ENCODE assay signal across 33 cellular contexts in genomic region chr4:189198624-189199023, GRCh38.
DNase-seq lines count a peak whose midpoint lies in the region; ATAC-seq, FAIRE-seq and TF ChIP-seq lines count a peak whose summit lies in the region.
"Had no signal": no experiment of that assay in that cellular context is flagged by ENCODE, and none has a peak within 500 bp of the region (broad histone marks: within the 10 kb centered on the region; RNA-seq: fewer than 3 reads in every experiment).

No MANE protein-coding gene starts in this region.

- H2AFZ ChIP-seq in HepG2 (ENCODE audit: low read length) (no peak overlapping the region), IMR-90 (replicated peaks; ENCODE audit: low read length, poor library complexity) (no peak overlapping the region), K562 (ENCODE audit: low read depth, low read length) (no peak overlapping the region)

- H3K27me3 ChIP-seq in HepG2 (ENCODE audit: control insufficient read depth in 1 of 2, insufficient read depth in 2 of 2, low read length in 2 of 2) (0 out of 5 replicates have a peak, but pooled peaks cover 0 to 4% of the 10 kb centered on the region in 2 experiments), right lobe of liver (no peaks in the 10 kb centered on the region), IMR-90 (ENCODE audit: control insufficient read depth, insufficient read depth, low read length) (no peaks in the 10 kb centered on the region), K562 (ENCODE audit: control insufficient read depth in 2 of 2, insufficient read depth in 2 of 2, low read length in 2 of 2) (no peaks in the 10 kb centered on the region)
- H3K27me3 ChIP-seq: BE2C, BLaER1 had no signal

- CTCF ChIA-PET in HepG2 (lab: Yijun Ruan, JAX; ENCODE audit: low intra/inter-chr PET ratio, low total read pairs) (no interaction called here), A549 (lab: Yijun Ruan, JAX) (no interaction called here), IMR-90 (lab: Yijun Ruan, JAX) (no interaction called here), K562 (lab: Yijun Ruan, JAX; ENCODE audit: low intra/inter-chr PET ratio) (no interaction called here)

- dilution Hi-C loops in IMR-90 (cut with HindIII; ENCODE audit: low sequenced_read_pairs, unreplicated experiment), result no loop called here

- no peak overlapping the region for H2BK120ac ChIP-seq in IMR-90 (ENCODE audit: low read depth, low read length)

- H3K9ac ChIP-seq in HepG2 (ENCODE audit: insufficient read depth, low read depth, low read length) (no peak overlapping the region), IMR-90 (ENCODE audit: low read depth, low read length) (no peak overlapping the region), K562 (ENCODE audit: insufficient read depth in 1 of 2, low read depth in 2 of 2, low read length in 2 of 2) (no peak overlapping the region)
- H3K9ac ChIP-seq: BLaER1; BLaER1 treated with 17β-estradiol and CSF1 and Interleukin-3, amounts not matched to agents 10 nM and 100 nM had no signal

- in situ Hi-C loops in HepG2 (cut with HindIII; ENCODE audit: extremely low pct_ligation_motif_present, low pct_unique_long_range_greater_than_20kb), result no loop called here
- in situ Hi-C loops in IMR-90 (cut with MboI; ENCODE audit: low sequenced_read_pairs), result no loop called here
- in situ Hi-C loops in K562 (cut with MboI), result no loop called here

- no peak overlapping the region for H2AK5ac ChIP-seq in IMR-90 (ENCODE audit: low read depth, low read length)

- H2BK15ac ChIP-seq in IMR-90 (ENCODE audit: low read depth, low read length), result no peak overlapping the region

- WGBS in HepG2 (ENCODE audit: low lambda C conversion rate), result 52% methylated on average over 10 of the region's 10 CpGs
- WGBS in right lobe of liver (ENCODE audit: insufficient coverage, low coverage, low lambda C conversion rate, missing lambda C conversion rate), result 87% methylated on average over 10 of the region's 10 CpGs
- WGBS in A549 (ENCODE audit: missing lambda C conversion rate), result 91% methylated on average over 10 of the region's 10 CpGs
- no CpG with 5 or more reads among the region's 10 CpGs for WGBS in IMR-90 (ENCODE audit: extremely low coverage in 2 of 2, insufficient read length in 1 of 2), 2 experiments
- 5% methylated on average over 10 of the region's 10 CpGs for WGBS in K562 (ENCODE audit: insufficient coverage, low coverage, missing lambda C conversion rate)

- DNase-seq in HepG2 (ENCODE audit: low spot score), result no peak
- no peak for DNase-seq in right lobe of liver
- DNase-seq in A549 (ENCODE audit: low read depth in 1 of 2, low spot score in 1 of 2), result no peak
- no peak for DNase-seq in IMR-90
- DNase-seq in K562 (ENCODE audit: extremely low read depth in 1 of 4, low spot score in 3 of 4), result no peak
- no peak for DNase-seq in C1 segment of cervical spinal cord (lab: John Stamatoyannopoulos, UW)
- DNase-seq: 8988T; ACHN; AML-193; BE2C; Caco-2; Calu3; CD4-positive, alpha-beta memory T cell; CD4-positive, alpha-beta T cell; CD4-positive, CD25-positive, alpha-beta regulatory T cell; CD8-positive, alpha-beta memory T cell; CD8-positive, alpha-beta T cell; COR-L47; DMS 273 treated with DMSO at 0.1 percent for 48 hours; DMS153; DMS53; DMS79; DMS79 treated with DMSO at 0.1 percent for 48 hours; DND-41; EL had no signal

- H3K36me3 ChIP-seq in HepG2 (replicated peaks in 1 of 2; ENCODE audit: control insufficient read depth in 1 of 2, insufficient read depth in 2 of 2, low read length in 2 of 2), result no peaks in the 10 kb centered on the region
- H3K36me3 ChIP-seq in right lobe of liver, result no peaks in the 10 kb centered on the region
- no peaks in the 10 kb centered on the region for H3K36me3 ChIP-seq in IMR-90 (ENCODE audit: control insufficient read depth, insufficient read depth, low read length)
- H3K36me3 ChIP-seq in K562 (ENCODE audit: control insufficient read depth, insufficient read depth, low read length), result no peaks in the 10 kb centered on the region
- H3K36me3 ChIP-seq: BE2C; BLaER1; BLaER1 treated with 17β-estradiol and CSF1 and Interleukin-3, amounts not matched to agents 10 nM and 100 nM had no signal

- no peaks in the 10 kb centered on the region for H3K79me2 ChIP-seq in HepG2 (ENCODE audit: insufficient read depth, low read length)
- H3K79me2 ChIP-seq in K562 (ENCODE audit: control insufficient read depth, insufficient read depth, low read length), result no peaks in the 10 kb centered on the region

- ATAC-seq in HepG2 (no peak), right lobe of liver (no peak), A549 (no peak), IMR-90 (ENCODE audit: low read depth) (no peak), K562 (no peak), SK-N-SH treated with all-trans-retinoic acid at 6 μM for 48 hours (no peak), GM19452 (IDR thresholded peaks at IDR 0.05; ENCODE audit: unreplicated experiment) (no peak)
- ATAC-seq: CD8-positive, alpha-beta T cell had no signal

- no peaks in the 10 kb centered on the region for H3K79me1 ChIP-seq in IMR-90 (ENCODE audit: low read depth in 1 of 2, low read length in 2 of 2)

- TF ChIP-seq EP300 in HepG2 (IDR thresholded peaks at IDR 0.05; ENCODE audit: low read depth in 2 of 2, low read length in 2 of 2) (no peak), HepG2 (CRISPR knock-in tag; IDR thresholded peaks at IDR 0.05; ENCODE audit: borderline replicate concordance) (no peak), A549 (IDR thresholded peaks at IDR 0.05) (no peak), K562 (IDR thresholded peaks at IDR 0.05; ENCODE audit: low read length) (no peak)

- H3K4me3 ChIP-seq in HepG2 (replicated peaks in 1 of 3; ENCODE audit: insufficient read depth in 1 of 3, low read depth in 2 of 3, low read length in 3 of 3) (no peak overlapping the region), right lobe of liver (no peak overlapping the region), A549 (no peak overlapping the region), IMR-90 (ENCODE audit: insufficient read depth, low read depth, low read length) (no peak overlapping the region), K562 (no peak overlapping the region)
- H3K4me3 ChIP-seq: BLaER1; BLaER1 treated with 17β-estradiol and CSF1 and Interleukin-3, amounts not matched to agents 10 nM and 100 nM had no signal

- intact Hi-C loops in HepG2 (cut with micrococcal nuclease; ENCODE audit: unreplicated experiment), result no loop called here
- intact Hi-C loops in right lobe of liver (cut with DNase I), result no loop called here
- intact Hi-C loops in IMR-90 (cut with micrococcal nuclease), result no loop called here
- intact Hi-C loops in K562 (cut with micrococcal nuclease), result no loop called here

- H3K14ac ChIP-seq in IMR-90 (replicated peaks; ENCODE audit: low read depth, low read length), result no peak overlapping the region

- no peak overlapping the region for H2BK5ac ChIP-seq in IMR-90 (ENCODE audit: low read depth, low read length, poor library complexity, severe bottlenecking)

- H3K56ac ChIP-seq in IMR-90 (ENCODE audit: extremely low read depth, insufficient read depth, low read length), result no peak overlapping the region

- H3K23ac ChIP-seq in IMR-90 (ENCODE audit: low read depth, low read length), result no peak overlapping the region

- H3K4me1 ChIP-seq in HepG2 (ENCODE audit: insufficient read depth, low read length), result no peaks in the 10 kb centered on the region
- H3K4me1 ChIP-seq in right lobe of liver, result no peaks in the 10 kb centered on the region
- 0 out of 3 replicates have a peak, but pooled peaks cover 7% of the 10 kb centered on the region for H3K4me1 ChIP-seq in A549
- H3K4me1 ChIP-seq in IMR-90 (ENCODE audit: control insufficient read depth, insufficient read depth, low read length), result peaks cover 4% of the 10 kb centered on the region
- H3K4me1 ChIP-seq in K562 (replicated peaks in 1 of 2; ENCODE audit: control insufficient read depth in 2 of 2, insufficient read depth in 2 of 2, low read length in 2 of 2), result no peaks in the 10 kb centered on the region
- H3K4me1 ChIP-seq: BE2C, Caco-2 had no signal

- H4K20me1 ChIP-seq in HepG2 (ENCODE audit: insufficient read depth, low read length) (no peaks in the 10 kb centered on the region), IMR-90 (ENCODE audit: insufficient read depth, low read length) (no peaks in the 10 kb centered on the region), K562 (replicated peaks; ENCODE audit: control insufficient read depth, insufficient read depth, low read length) (no peaks in the 10 kb centered on the region)
- H4K20me1 ChIP-seq: BLaER1; BLaER1 treated with 17β-estradiol and CSF1 and Interleukin-3, amounts not matched to agents 10 nM and 100 nM had no signal

- no peak overlapping the region for H2BK20ac ChIP-seq in IMR-90 (ENCODE audit: low read depth, low read length)

- H3K9me3 ChIP-seq in HepG2 (ENCODE audit: low read length), result no peaks in the 10 kb centered on the region
- no peaks in the 10 kb centered on the region for H3K9me3 ChIP-seq in right lobe of liver
- H3K9me3 ChIP-seq in A549, result no peaks in the 10 kb centered on the region
- no peaks in the 10 kb centered on the region for H3K9me3 ChIP-seq in IMR-90 (ENCODE audit: control insufficient read depth, insufficient read depth, low read length)
- H3K9me3 ChIP-seq in K562 (replicated peaks; ENCODE audit: control insufficient read depth, insufficient read depth, low read depth, low read length), result no peaks in the 10 kb centered on the region
- H3K9me3 ChIP-seq: BE2C; BLaER1; BLaER1 treated with 17β-estradiol and CSF1 and Interleukin-3, amounts not matched to agents 10 nM and 100 nM; Caco-2 had no signal

- FAIRE-seq in HepG2 (lab: Jason Lieb, UNC) (no peak), A549 (lab: Jason Lieb, UNC) (no peak), K562 (lab: Jason Lieb, UNC) (no peak)
- FAIRE-seq: A204.1, D721Med had no signal

- TF ChIP-seq RAD21 in HepG2 (CRISPR knock-in tag; IDR thresholded peaks at IDR 0.05) (no peak), A549 (conservative IDR thresholded peaks at IDR 0.05 in 1 of 2, IDR thresholded peaks at IDR 0.05 in 1 of 2) (no peak), IMR-90 (IDR thresholded peaks at IDR 0.05; ENCODE audit: low read length) (no peak), K562 (CRISPR knock-in tag; conservative IDR thresholded peaks at IDR 0.05 in 1 of 2, IDR thresholded peaks at IDR 0.05 in 1 of 2) (no peak)

- TF ChIP-seq CTCF in HepG2 (CRISPR knock-in tag; IDR thresholded peaks at IDR 0.05) (no peak), right lobe of liver (IDR thresholded peaks at IDR 0.05) (no peak), A549 (IDR thresholded peaks at IDR 0.05) (no peak), IMR-90 (conservative IDR thresholded peaks at IDR 0.05; ENCODE audit: low read depth, low read length) (no peak), K562 (IDR thresholded peaks at IDR 0.05 in 2 of 3, conservative IDR thresholded peaks at IDR 0.05 in 1 of 3; ENCODE audit: insufficient read depth in 2 of 3, low read depth in 1 of 3, low read length in 3 of 3) (no peak)

- H3K4ac ChIP-seq in IMR-90 (ENCODE audit: low read depth, low read length), result no peak overlapping the region

- H3K27ac ChIP-seq in HepG2 (ENCODE audit: extremely low read length, insufficient read depth, low read length) (no peak overlapping the region), right lobe of liver (no peak overlapping the region), A549 (no peak overlapping the region), IMR-90 (ENCODE audit: insufficient read depth, low read length) (no peak overlapping the region), K562 (ENCODE audit: extremely low read depth, low read depth, low read length) (no peak overlapping the region)
- H3K27ac ChIP-seq: 22Rv1; BLaER1; BLaER1 treated with 17β-estradiol and CSF1 and Interleukin-3, amounts not matched to agents 10 nM and 100 nM; C4-2B had no signal

- POLR2A ChIA-PET in HepG2 (lab: Yijun Ruan, JAX), result no interaction called here
- POLR2A ChIA-PET in A549 (lab: Yijun Ruan, JAX), result no interaction called here
- POLR2A ChIA-PET in IMR-90 (lab: Charles Lee; ENCODE audit: unreplicated experiment), result no interaction called here
- POLR2A ChIA-PET in K562 (lab: Yijun Ruan, JAX), result no interaction called here

- no peak overlapping the region for H2AK9ac ChIP-seq in IMR-90 (replicated peaks; ENCODE audit: low read depth, low read length, poor library complexity)

- H3K9me1 ChIP-seq in IMR-90 (ENCODE audit: insufficient read depth, low read length) (no peaks in the 10 kb centered on the region), K562 (ENCODE audit: control insufficient read depth, insufficient read depth, low read length) (no peaks in the 10 kb centered on the region)

- BruUV-seq in HepG2 (replicated peaks; lab: Mats Ljungman, UMichigan) (no TSS peak), IMR-90 (replicated peaks; lab: Mats Ljungman, UMichigan) (no TSS peak), K562 (replicated peaks; lab: Mats Ljungman, UMichigan) (no TSS peak)

- H4K91ac ChIP-seq in IMR-90 (ENCODE audit: insufficient read depth, low read depth, low read length), result no peak overlapping the region

- H3K4me2 ChIP-seq in HepG2 (ENCODE audit: low read depth, low read length), result no peak overlapping the region
- H3K4me2 ChIP-seq in A549, result no peak overlapping the region
- H3K4me2 ChIP-seq in IMR-90 (ENCODE audit: low read depth, low read length), result no peak overlapping the region
- H3K4me2 ChIP-seq in K562 (ENCODE audit: insufficient read depth, low read length), result no peak overlapping the region
- H3K4me2 ChIP-seq: BLaER1; BLaER1 treated with 17β-estradiol and CSF1 and Interleukin-3, amounts not matched to agents 10 nM and 100 nM had no signal

- no peak for TF ChIP-seq POLR2A in HepG2 (IDR thresholded peaks at IDR 0.05; ENCODE audit: insufficient read depth in 1 of 2, low read depth in 2 of 2, low read length in 2 of 2)
- TF ChIP-seq POLR2A in right lobe of liver (IDR thresholded peaks at IDR 0.05), result no peak
- no peak for TF ChIP-seq POLR2A in A549 (IDR thresholded peaks at IDR 0.05; ENCODE audit: low read length)
- no peak for TF ChIP-seq POLR2A in IMR-90 (IDR thresholded peaks at IDR 0.05; ENCODE audit: low read depth, low read length)
- TF ChIP-seq POLR2A in K562 (conservative IDR thresholded peaks at IDR 0.05), result no peak

- H3K18ac ChIP-seq in IMR-90 (ENCODE audit: low read depth, low read length), result no peak overlapping the region

- H4K8ac ChIP-seq in IMR-90 (ENCODE audit: low read depth in 2 of 2, low read length in 2 of 2), result no peak overlapping the region

- no peak overlapping the region for H4K5ac ChIP-seq in IMR-90 (ENCODE audit: low read depth, low read length)

Comparison
In these comparisons a context has a peak if more than half of its experiments do, and no peak if none do; other contexts are left out.
1. Of the 241 proteins assayed by ChIP-seq in both HepG2 and K562: peak only in HepG2: none; only in K562: none; in both: MAFF and MAFK; in neither: 239.